ENCODE assay signal across 25 cellular contexts in genomic region chr20:52889225-52889624, GRCh38.
DNase-seq lines count a peak whose midpoint lies in the region; ATAC-seq and TF ChIP-seq lines count a peak whose summit lies in the region.
"Had no signal": no experiment of that assay in that cellular context is flagged by ENCODE, and none has a peak within 500 bp of the region (broad histone marks: within the 10 kb centered on the region; RNA-seq: fewer than 3 reads in every experiment).

No MANE protein-coding gene starts in this region.

- H3K27me3 Mint-ChIP-seq in activated CD8-positive, alpha-beta T cell treated with anti-CD3 and anti-CD28 coated beads, Interleukin-2, amount 10 ng/mL, durations not matched to agents 7 days and 5 days (ENCODE audit: low read depth) = no peaks in the 10 kb centered on the region
- H3K27me3 Mint-ChIP-seq: activated CD4-positive, alpha-beta T cell treated with anti-CD3 and anti-CD28 coated beads, Interleukin-2, amount 10 ng/mL, durations not matched to agents 7 days and 5 days had no signal

- no peaks in the 10 kb centered on the region for H3K36me3 ChIP-seq in kidney epithelial cell (ENCODE audit: control insufficient read depth, insufficient read depth, low read length)
- H3K36me3 ChIP-seq: adrenal gland, HAP-1, heart right ventricle had no signal

- no peak overlapping the region for H3K4me3 Mint-ChIP-seq in activated CD8-positive, alpha-beta T cell treated with anti-CD3 and anti-CD28 coated beads, Interleukin-2, amount 10 ng/mL, durations not matched to agents 7 days and 5 days
- H3K4me3 Mint-ChIP-seq: activated CD4-positive, alpha-beta T cell treated with anti-CD3 and anti-CD28 coated beads, Interleukin-2, amount 10 ng/mL, durations not matched to agents 7 days and 5 days; CD14-positive monocyte had no signal

- TF ChIP-seq CTCF in epithelial cell of esophagus (IDR thresholded peaks at IDR 0.05; ENCODE audit: insufficient read depth, low read depth, low read length, missing control alignments) = no peak
- no peak for TF ChIP-seq CTCF in kidney epithelial cell (IDR thresholded peaks at IDR 0.05; ENCODE audit: insufficient read depth, low read length, poor library complexity, severe bottlenecking)

- no peaks in the 10 kb centered on the region for H3K4me1 Mint-ChIP-seq in activated CD8-positive, alpha-beta T cell treated with anti-CD3 and anti-CD28 coated beads, Interleukin-2, amount 10 ng/mL, durations not matched to agents 7 days and 5 days (ENCODE audit: low read depth)
- H3K4me1 Mint-ChIP-seq: activated CD4-positive, alpha-beta T cell treated with anti-CD3 and anti-CD28 coated beads, Interleukin-2, amount 10 ng/mL, durations not matched to agents 7 days and 5 days; CD14-positive monocyte had no signal

- no peaks in the 10 kb centered on the region for H3K36me3 Mint-ChIP-seq in activated CD8-positive, alpha-beta T cell treated with anti-CD3 and anti-CD28 coated beads, Interleukin-2, amount 10 ng/mL, durations not matched to agents 7 days and 5 days (ENCODE audit: low read depth)
- H3K36me3 Mint-ChIP-seq: CD14-positive monocyte had no signal

- H3K27ac Mint-ChIP-seq in activated CD8-positive, alpha-beta T cell treated with anti-CD3 and anti-CD28 coated beads, Interleukin-2, amount 10 ng/mL, durations not matched to agents 7 days and 5 days = no peak overlapping the region
- H3K27ac Mint-ChIP-seq: activated CD4-positive, alpha-beta T cell treated with anti-CD3 and anti-CD28 coated beads, Interleukin-2, amount 10 ng/mL, durations not matched to agents 7 days and 5 days; CD14-positive monocyte had no signal

- H3K9me3 Mint-ChIP-seq in activated CD8-positive, alpha-beta T cell treated with anti-CD3 and anti-CD28 coated beads, Interleukin-2, amount 10 ng/mL, durations not matched to agents 7 days and 5 days (ENCODE audit: insufficient read depth) = no peaks in the 10 kb centered on the region

- DNase-seq in AG08395 (ENCODE audit: low spot score) (peak; percentile 75), M059J (ENCODE audit: low read depth) (peak; percentile 81), epithelial cell of esophagus (ENCODE audit: low read depth) (peak; percentile 95), kidney epithelial cell (ENCODE audit: low read depth) (peak; percentile 10), GDM1 (lab: John Stamatoyannopoulos, UW) (no peak), activated gamma-delta T cell treated with Interleukin-2 at 50 U/mL for 16 hours (no peak)
- no peak for DNase-seq in activated CD8-positive, alpha-beta T cell treated with anti-CD3 and anti-CD28 coated beads, Interleukin-2, amount 10 ng/mL, durations not matched to agents 7 days and 5 days
- DNase-seq: activated CD4-positive, alpha-beta T cell treated with anti-CD3 and anti-CD28 coated beads, Interleukin-2, amount 10 ng/mL, durations not matched to agents 7 days and 5 days; activated CD8-positive, alpha-beta memory T cell treated with anti-CD3 and anti-CD28 coated beads, Interleukin-2, amount 50 U/mL, for 48 hours; activated gamma-delta T cell; adrenal gland; effector CD4-positive, alpha-beta T cell; heart right ventricle; KG1; NCI-H1092; NCI-H1930; NCI-H2227 treated with DMSO at 0.1 percent for 48 hours; NCI-H774; OCI-M1; retina had no signal

- no peaks in the 10 kb centered on the region for H3K27me3 ChIP-seq in kidney epithelial cell (ENCODE audit: control insufficient read depth, insufficient read depth, low read length)
- H3K27me3 ChIP-seq: adrenal gland, heart right ventricle had no signal

- POLR2A ChIA-PET in activated CD8-positive, alpha-beta T cell treated with anti-CD3 and anti-CD28 coated beads, Interleukin-2, amount 10 ng/mL, durations not matched to agents 7 days and 5 days (lab: Charles Lee) = no interaction called here

- CTCF ChIA-PET in activated CD8-positive, alpha-beta T cell treated with anti-CD3 and anti-CD28 coated beads, Interleukin-2, amount 10 ng/mL, durations not matched to agents 7 days and 5 days (lab: Charles Lee) = no interaction called here

- H3K4me3 ChIP-seq in epithelial cell of esophagus (ENCODE audit: low read length) (no peak overlapping the region), kidney epithelial cell (ENCODE audit: low read depth, low read length) (no peak overlapping the region)
- H3K4me3 ChIP-seq: A549, adrenal gland, GM12878, HAP-1, heart right ventricle had no signal

- no peak for ATAC-seq in GM21528 (IDR thresholded peaks at IDR 0.05; ENCODE audit: low FRiP score, unreplicated experiment)
- no peak for ATAC-seq in activated CD8-positive, alpha-beta T cell treated with anti-CD3 and anti-CD28 coated beads, Interleukin-2, amount 10 ng/mL, durations not matched to agents 7 days and 5 days
- ATAC-seq: A549, GM12878 had no signal

Comparison
In these comparisons a context has a peak if more than half of its experiments do, and no peak if none do; other contexts are left out.
1. DNase-seq: peak in AG08395 (single experiment), M059J (single experiment), epithelial cell of esophagus (single experiment) and kidney epithelial cell (single experiment); none in GDM1 (single experiment), activated gamma-delta T cell treated with Interleukin-2 at 50 U/mL for 16 hours (single experiment) and activated CD8-positive, alpha-beta T cell treated with anti-CD3 and anti-CD28 coated beads, Interleukin-2, amount 10 ng/mL, durations not matched to agents 7 days and 5 days (single experiment).